In the genomic region with DNA sequence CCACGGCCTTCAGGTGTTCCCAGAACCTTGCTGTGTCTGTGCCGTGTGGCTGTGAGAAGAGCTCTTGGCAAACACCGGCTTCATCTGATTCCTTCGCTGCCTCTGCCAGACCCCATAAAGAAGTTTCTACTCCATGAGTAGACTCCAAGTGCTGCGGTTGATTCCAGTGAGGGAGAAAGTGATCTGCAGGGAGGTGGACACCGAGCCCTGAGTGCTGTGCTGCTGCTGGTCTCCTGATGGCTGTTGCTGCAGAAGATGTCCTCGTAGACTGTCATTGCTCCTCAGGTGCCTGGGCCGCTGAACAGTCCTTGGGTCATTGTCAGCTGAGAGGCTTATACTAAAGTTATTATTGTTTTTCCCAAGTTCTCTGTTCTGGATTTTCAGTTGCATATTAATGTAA, we compare ENCODE assay signal across 24 cellular contexts.
"Had no signal": no experiment of that assay in that cellular context is flagged by ENCODE, and none has a peak within 500 bp of the region (broad histone marks: within the 10 kb centered on the region; RNA-seq: fewer than 3 reads in every experiment).

No MANE protein-coding gene starts in this region.

- H3K27me3 ChIP-seq: ascending aorta, body of pancreas, Peyer's patch had no signal

- DNase-seq: activated B cell treated with CpG ODN at 0.5 μM for 24 hours; activated CD4-positive, alpha-beta memory T cell treated with anti-CD3 and anti-CD28 coated beads, Interleukin-2, amount 10 ng/mL, durations not matched to agents 7 days and 5 days; activated CD4-positive, alpha-beta T cell treated with anti-CD3 and anti-CD28 coated beads for 1 hour; activated CD4-positive, alpha-beta T cell treated with anti-CD3 and anti-CD28 coated beads, Interleukin-2, amount 10 ng/mL, durations not matched to agents 24 days and 14 days; activated naive CD4-positive, alpha-beta T cell treated with anti-CD3 and anti-CD28 coated beads, Interleukin-2, amount 50 U/mL, for 16 hours; activated naive CD8-positive, alpha-beta T cell treated with anti-CD3 and anti-CD28 coated beads, Interleukin-2, amount 50 U/mL, for 24 hours; amniotic stem cell; body of pancreas; Karpas-422; MM.1S; NCI-H1105; NCI-H1436; NCI-H187 treated with DMSO at 0.1 percent for 48 hours; NCI-H2081 treated with DMSO at 0.1 percent for 48 hours; NCI-H446; NCI-H524; Peyer's patch; SHP77 treated with DMSO at 0.1 percent for 48 hours; T-cell; T-helper 2 cell; T1000 had no signal

- H3K27ac Mint-ChIP-seq: activated B cell treated with CpG ODN at 0.5 μM for 24 hours; activated CD4-positive, alpha-beta memory T cell treated with anti-CD3 and anti-CD28 coated beads, Interleukin-2, amount 10 ng/mL, durations not matched to agents 7 days and 5 days; activated CD4-positive, alpha-beta T cell treated with anti-CD3 and anti-CD28 coated beads, Interleukin-2, amount 10 ng/mL, durations not matched to agents 24 days and 14 days; activated naive CD8-positive, alpha-beta T cell treated with anti-CD3 and anti-CD28 coated beads, Interleukin-2, amount 50 U/mL, for 24 hours; T-cell had no signal

- H3K27ac ChIP-seq: ascending aorta, body of pancreas, Peyer's patch, RWPE1 had no signal

- H3K4me1 ChIP-seq: ascending aorta, Peyer's patch had no signal

- ATAC-seq: activated naive CD8-positive, alpha-beta T cell treated with anti-CD3 and anti-CD28 coated beads, Interleukin-2, amount 50 U/mL, for 24 hours; body of pancreas; K562; T-cell had no signal

- H3K9me3 ChIP-seq: ascending aorta, body of pancreas, Peyer's patch had no signal

- H3K9me3 Mint-ChIP-seq: activated B cell treated with CpG ODN at 0.5 μM for 24 hours; activated CD4-positive, alpha-beta memory T cell treated with anti-CD3 and anti-CD28 coated beads, Interleukin-2, amount 10 ng/mL, durations not matched to agents 7 days and 5 days; activated CD4-positive, alpha-beta T cell treated with anti-CD3 and anti-CD28 coated beads, Interleukin-2, amount 10 ng/mL, durations not matched to agents 24 days and 14 days; activated naive CD8-positive, alpha-beta T cell treated with anti-CD3 and anti-CD28 coated beads, Interleukin-2, amount 50 U/mL, for 24 hours; T-cell had no signal

- H3K4me1 Mint-ChIP-seq: activated CD4-positive, alpha-beta T cell treated with anti-CD3 and anti-CD28 coated beads, Interleukin-2, amount 10 ng/mL, durations not matched to agents 24 days and 14 days had no signal

- H3K4me3 ChIP-seq: ascending aorta, body of pancreas, K562, Peyer's patch had no signal

- H3K27me3 Mint-ChIP-seq: activated B cell treated with CpG ODN at 0.5 μM for 24 hours; activated CD4-positive, alpha-beta memory T cell treated with anti-CD3 and anti-CD28 coated beads, Interleukin-2, amount 10 ng/mL, durations not matched to agents 7 days and 5 days; activated CD4-positive, alpha-beta T cell treated with anti-CD3 and anti-CD28 coated beads, Interleukin-2, amount 10 ng/mL, durations not matched to agents 24 days and 14 days; activated naive CD8-positive, alpha-beta T cell treated with anti-CD3 and anti-CD28 coated beads, Interleukin-2, amount 50 U/mL, for 24 hours; T-cell had no signal

- H3K4me3 Mint-ChIP-seq: activated B cell treated with CpG ODN at 0.5 μM for 24 hours; activated CD4-positive, alpha-beta memory T cell treated with anti-CD3 and anti-CD28 coated beads, Interleukin-2, amount 10 ng/mL, durations not matched to agents 7 days and 5 days; activated CD4-positive, alpha-beta T cell treated with anti-CD3 and anti-CD28 coated beads, Interleukin-2, amount 10 ng/mL, durations not matched to agents 24 days and 14 days; activated naive CD8-positive, alpha-beta T cell treated with anti-CD3 and anti-CD28 coated beads, Interleukin-2, amount 50 U/mL, for 24 hours; T-cell had no signal
